18 cellular contexts compared by ENCODE assay signal in genomic region chr4:137668885-137669284, GRCh38.
DNase-seq lines count a peak whose midpoint lies in the region; ATAC-seq, FAIRE-seq and TF ChIP-seq lines count a peak whose summit lies in the region.
"Had no signal": no experiment of that assay in that cellular context is flagged by ENCODE, and none has a peak within 500 bp of the region (broad histone marks: within the 10 kb centered on the region; RNA-seq: fewer than 3 reads in every experiment).

No MANE protein-coding gene starts in this region.

- H3F3A ChIP-seq in GM23338 (replicated peaks; ENCODE audit: low read depth) = no peaks in the 10 kb centered on the region

- no peaks in the 10 kb centered on the region for H4K20me1 ChIP-seq in GM23338 (replicated peaks; ENCODE audit: insufficient read depth)

- H3K9me3 Mint-ChIP-seq in GM23338 = no peaks in the 10 kb centered on the region
- H3K9me3 Mint-ChIP-seq in chondrocyte (ENCODE audit: low read depth) = no peaks in the 10 kb centered on the region
- H3K9me3 Mint-ChIP-seq: CD4-positive, alpha-beta T cell; H9 had no signal

- H3K27me3 Mint-ChIP-seq in GM23338 (ENCODE audit: insufficient read depth, low read depth, poor library complexity) (peaks cover 2% of the 10 kb centered on the region), chondrocyte (ENCODE audit: low read depth) (no peaks in the 10 kb centered on the region)
- H3K27me3 Mint-ChIP-seq: CD4-positive, alpha-beta T cell had no signal

- no peaks in the 10 kb centered on the region for H3K36me3 Mint-ChIP-seq in GM23338 (ENCODE audit: low read depth)
- no peaks in the 10 kb centered on the region for H3K36me3 Mint-ChIP-seq in chondrocyte (ENCODE audit: low read depth)

- H3K27ac ChIP-seq in GM23338 (ENCODE audit: low read depth) = no peak overlapping the region
- no peak overlapping the region for H3K27ac ChIP-seq in kidney (ENCODE audit: low read depth in 2 of 2, low read length in 2 of 2)
- H3K27ac ChIP-seq: C4-2B, KMS-11 had no signal

- no peak for DNase-seq in GM23338 (ENCODE audit: low spot score)
- DNase-seq in chondrocyte (ENCODE audit: low spot score) = no peak
- DNase-seq in kidney = no peak
- no peak for DNase-seq in 8988T
- no peak for DNase-seq in NOMO-1 treated with dmso at 0.1 percent for 144 hours (lab: John Stamatoyannopoulos, UW; ENCODE audit: unreplicated experiment)
- no peak for DNase-seq in SIG-M5 treated with dmso at 0.1 percent for 504 hours (lab: John Stamatoyannopoulos, UW; ENCODE audit: unreplicated experiment)
- DNase-seq in epidermal melanocyte (ENCODE audit: insufficient read length, low spot score) = no peak
- DNase-seq: AML-193; Caco-2; CD4-positive, alpha-beta T cell; GDM1; GOT3; H9 had no signal

- H3K4me1 ChIP-seq in GM23338 (ENCODE audit: insufficient read depth) (peaks cover 10% of the 10 kb centered on the region; the same call in 1 of the 2 replicates), kidney (ENCODE audit: control insufficient read depth in 1 of 2, insufficient read depth in 1 of 2, low read depth in 1 of 2, low read length in 2 of 2) (no peaks in the 10 kb centered on the region)

- peak overlapping the region; percentile 44; the same call in 1 of the 2 replicates for H2AFZ ChIP-seq in GM23338

- H3K4me3 ChIP-seq in GM23338 (no peak overlapping the region), kidney (ENCODE audit: low read length in 2 of 2) (no peak overlapping the region)

- no peaks in the 10 kb centered on the region for H3K79me2 ChIP-seq in GM23338 (replicated peaks; ENCODE audit: insufficient read depth)

- H3K9ac ChIP-seq in kidney (ENCODE audit: low read length in 2 of 2) = no peak overlapping the region
- H3K9ac ChIP-seq: KMS-11 had no signal

- H3K27me3 ChIP-seq in GM23338 (ENCODE audit: insufficient read depth) = no peaks in the 10 kb centered on the region

- intact Hi-C loops in kidney (cut with DNase I) = no loop called here

- no peaks in the 10 kb centered on the region for H3K9me3 ChIP-seq in kidney (ENCODE audit: control insufficient read depth in 1 of 2, low read length in 2 of 2)
- H3K9me3 ChIP-seq: Caco-2 had no signal

- TF ChIP-seq CTCF in GM23338 (conservative IDR thresholded peaks at IDR 0.05; ENCODE audit: low read depth in 2 of 2) (no peak), chondrocyte (IDR thresholded peaks at IDR 0.05) (no peak), kidney (IDR thresholded peaks at IDR 0.05; ENCODE audit: borderline replicate concordance, extremely low read depth, insufficient read depth) (no peak)

- peak; percentile 76 for FAIRE-seq in A204.1 (lab: Jason Lieb, UNC)
- peak; percentile 59 for FAIRE-seq in kidney (lab: Jason Lieb, UNC)
- FAIRE-seq: D721Med, HTR-8/SVneo had no signal

- peaks cover 27% of the 10 kb centered on the region for H3K4me1 Mint-ChIP-seq in GM23338
- H3K4me1 Mint-ChIP-seq in chondrocyte (ENCODE audit: low read depth) = peaks cover 30% of the 10 kb centered on the region

- H3K9me2 ChIP-seq in GM23338 (ENCODE audit: insufficient read depth) = no peaks in the 10 kb centered on the region

- H3K27ac Mint-ChIP-seq in GM23338 (no peak overlapping the region), chondrocyte (ENCODE audit: unreplicated experiment) (peak overlapping the region; percentile 27)
- H3K27ac Mint-ChIP-seq: CD4-positive, alpha-beta T cell; H9 had no signal

- no peak for ATAC-seq in GM23338

- no peak overlapping the region for H3K4me3 Mint-ChIP-seq in GM23338
- H3K4me3 Mint-ChIP-seq in chondrocyte (ENCODE audit: unreplicated experiment) = no peak overlapping the region
- H3K4me3 Mint-ChIP-seq: CD4-positive, alpha-beta T cell; H9 had no signal

- H3K36me3 ChIP-seq in GM23338 (ENCODE audit: insufficient read depth) (no peaks in the 10 kb centered on the region), kidney (ENCODE audit: control insufficient read depth in 1 of 2, insufficient read depth in 2 of 2, low read length in 2 of 2) (no peaks in the 10 kb centered on the region)

- H3K4me2 ChIP-seq in GM23338 = no peak overlapping the region
- H3K4me2 ChIP-seq: KMS-11 had no signal

TF ChIP-seq in GM23338, 12 proteins besides CTCF, POLR2A, EP300 and RAD21 (continues in another document):
- TF ChIP-seq ZNF114 (CRISPR knock-in tag; IDR thresholded peaks at IDR 0.05) (no peak), ZNF331 (CRISPR knock-in tag; IDR thresholded peaks at IDR 0.05; ENCODE audit: low read depth) (no peak), STAT1 (IDR thresholded peaks at IDR 0.05; ENCODE audit: unreplicated experiment) (no peak), REST (IDR thresholded peaks at IDR 0.05; ENCODE audit: unreplicated experiment) (no peak), POLR2AphosphoS5 (IDR thresholded peaks at IDR 0.05; ENCODE audit: low read depth) (no peak), JUNB (IDR thresholded peaks at IDR 0.05; ENCODE audit: unreplicated experiment) (no peak), EZH2phosphoT487 (IDR thresholded peaks at IDR 0.05; ENCODE audit: unreplicated experiment) (no peak), ETS1 (IDR thresholded peaks at IDR 0.05) (no peak), NANOG (IDR thresholded peaks at IDR 0.05; ENCODE audit: borderline replicate concordance) (no peak), CREB1 (CRISPR knock-in tag; IDR thresholded peaks at IDR 0.05; ENCODE audit: low read depth) (no peak)
